ENCODE assay signal across 7 cellular contexts in the genomic region with DNA sequence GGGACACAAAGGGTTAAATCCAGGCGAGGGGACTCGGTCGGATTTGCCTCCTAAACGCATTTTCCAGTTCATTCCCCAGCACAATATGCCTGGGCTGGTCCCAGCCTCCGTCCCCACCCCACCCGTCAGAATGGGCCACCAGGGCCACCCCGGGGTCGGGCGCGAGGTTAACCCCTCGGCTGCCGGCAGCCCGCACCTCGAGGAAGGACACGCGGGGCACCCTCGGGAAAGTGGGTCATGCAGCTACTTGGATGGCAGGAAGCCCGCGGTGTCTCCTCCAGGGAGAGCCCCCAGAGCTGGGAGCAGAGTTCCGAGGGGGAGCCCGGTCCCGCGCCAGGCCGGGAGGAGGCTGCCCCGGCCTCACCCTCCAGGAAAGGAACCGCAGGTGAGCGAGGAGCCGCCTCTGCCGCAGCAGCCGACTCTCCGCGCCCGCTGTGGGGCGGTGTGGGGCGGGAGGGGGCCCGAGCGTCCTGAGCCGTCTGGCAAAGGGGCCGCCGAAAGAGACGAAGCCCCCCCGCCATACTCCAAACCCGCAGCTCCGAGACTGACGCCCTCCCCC.
A peak's percentile ranks its signal among the peaks of the same experiment; 100 is the strongest.
DNase-seq lines count a peak whose midpoint lies in the region; ATAC-seq and TF ChIP-seq lines count a peak whose summit lies in the region.

No MANE protein-coding gene starts in this region.

- TF ChIP-seq CTCF in GM06990 (IDR thresholded peaks at IDR 0.05; ENCODE audit: insufficient read depth, low read length, poor library complexity, severe bottlenecking) (peak; percentile 21), LNCAP (IDR thresholded peaks at IDR 0.05) (peak; percentile 52; the same call in 1 of the 2 replicates)

- H3K27me3 ChIP-seq in GM06990 (replicated peaks; ENCODE audit: control insufficient read depth, insufficient read depth, low read length) (no peaks in the 10 kb centered on the region; the same call in 1 of the 2 replicates), adipocyte (replicated peaks; ENCODE audit: control insufficient read depth, insufficient read depth, low read length) (no peaks in the 10 kb centered on the region), iPS DF 6.9 (ENCODE audit: control insufficient read depth, insufficient read depth, low read length) (no peaks in the 10 kb centered on the region)

- H3K4me1 ChIP-seq in adipocyte (ENCODE audit: control insufficient read depth, insufficient read depth, low read length) = peaks cover 19% of the 10 kb centered on the region
- peaks cover 14% of the 10 kb centered on the region for H3K4me1 ChIP-seq in iPS DF 6.9 (ENCODE audit: control insufficient read depth, insufficient read depth, low read length)

- H3K9ac ChIP-seq in adipocyte (ENCODE audit: low read length) = peak overlapping the region; percentile 79

- H3K4me3 ChIP-seq in GM06990 (replicated peaks; ENCODE audit: low read depth, low read length) (peak overlapping the region; percentile 73), adipocyte (ENCODE audit: low read length) (peak overlapping the region; percentile 89), iPS DF 6.9 (ENCODE audit: low read length) (peak overlapping the region; percentile 85), skin epidermis (peak overlapping the region; percentile 51 to 90 (median 70))

- H3K9me3 ChIP-seq in adipocyte (ENCODE audit: control insufficient read depth, low read length) (no peaks in the 10 kb centered on the region), iPS DF 6.9 (ENCODE audit: control insufficient read depth, insufficient read depth, low read length) (no peaks in the 10 kb centered on the region)

- ATAC-seq in HG03196 (IDR thresholded peaks at IDR 0.05; ENCODE audit: unreplicated experiment) = no peak

- no CpG with 5 or more reads among the region's 45 CpGs for WGBS in iPS DF 6.9 (ENCODE audit: insufficient coverage, insufficient read length)

- DNase-seq in GM06990 (ENCODE audit: extremely low read depth, insufficient read length) (no peak), adipocyte (ENCODE audit: low read depth) (peak; percentile 39), iPS DF 6.9 (ENCODE audit: low read depth, low spot score) (no peak), NCI-H2171 treated with DMSO at 0.1 percent for 48 hours (lab: John Stamatoyannopoulos, UW) (no peak)

- no peaks in the 10 kb centered on the region for H3K36me3 ChIP-seq in GM06990 (ENCODE audit: control insufficient read depth, insufficient read depth, low read length)
- H3K36me3 ChIP-seq in adipocyte (ENCODE audit: control insufficient read depth, insufficient read depth, low read length, severe bottlenecking) = no peaks in the 10 kb centered on the region
- no peaks in the 10 kb centered on the region for H3K36me3 ChIP-seq in iPS DF 6.9 (ENCODE audit: control insufficient read depth, insufficient read depth, low read length)

- H3K27ac ChIP-seq in iPS DF 6.9 (ENCODE audit: low read length) (no peak overlapping the region), skin epidermis (peak overlapping the region; percentile 67 to 95 (median 88))
